In the genomic region with DNA sequence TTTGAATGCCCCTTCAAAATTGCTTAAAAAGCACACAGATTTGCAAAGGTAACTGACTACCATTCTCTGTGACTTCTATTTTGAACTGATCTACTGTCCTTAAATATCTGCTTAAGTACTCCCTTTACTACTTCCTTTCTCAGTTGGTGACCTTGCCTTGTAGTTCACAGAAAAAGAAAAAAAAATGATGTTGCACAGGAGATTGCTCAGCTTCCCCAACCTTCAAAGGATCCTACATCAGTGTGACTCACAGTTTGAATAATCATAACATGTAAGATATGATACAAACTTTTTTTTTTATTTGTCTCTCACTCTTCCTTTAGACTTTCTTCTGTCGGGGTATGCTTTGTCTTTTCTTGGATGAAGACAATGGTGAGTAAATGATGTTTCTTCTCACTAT, we compare ENCODE assay signal across 1 cellular context.
TF ChIP-seq lines count a peak whose summit lies in the region.

No MANE protein-coding gene starts in this region.

TF ChIP-seq in HepG2, 621 proteins besides CTCF, POLR2A, EP300 and RAD21 (continued from another document):
- TF ChIP-seq, protein P1, sequence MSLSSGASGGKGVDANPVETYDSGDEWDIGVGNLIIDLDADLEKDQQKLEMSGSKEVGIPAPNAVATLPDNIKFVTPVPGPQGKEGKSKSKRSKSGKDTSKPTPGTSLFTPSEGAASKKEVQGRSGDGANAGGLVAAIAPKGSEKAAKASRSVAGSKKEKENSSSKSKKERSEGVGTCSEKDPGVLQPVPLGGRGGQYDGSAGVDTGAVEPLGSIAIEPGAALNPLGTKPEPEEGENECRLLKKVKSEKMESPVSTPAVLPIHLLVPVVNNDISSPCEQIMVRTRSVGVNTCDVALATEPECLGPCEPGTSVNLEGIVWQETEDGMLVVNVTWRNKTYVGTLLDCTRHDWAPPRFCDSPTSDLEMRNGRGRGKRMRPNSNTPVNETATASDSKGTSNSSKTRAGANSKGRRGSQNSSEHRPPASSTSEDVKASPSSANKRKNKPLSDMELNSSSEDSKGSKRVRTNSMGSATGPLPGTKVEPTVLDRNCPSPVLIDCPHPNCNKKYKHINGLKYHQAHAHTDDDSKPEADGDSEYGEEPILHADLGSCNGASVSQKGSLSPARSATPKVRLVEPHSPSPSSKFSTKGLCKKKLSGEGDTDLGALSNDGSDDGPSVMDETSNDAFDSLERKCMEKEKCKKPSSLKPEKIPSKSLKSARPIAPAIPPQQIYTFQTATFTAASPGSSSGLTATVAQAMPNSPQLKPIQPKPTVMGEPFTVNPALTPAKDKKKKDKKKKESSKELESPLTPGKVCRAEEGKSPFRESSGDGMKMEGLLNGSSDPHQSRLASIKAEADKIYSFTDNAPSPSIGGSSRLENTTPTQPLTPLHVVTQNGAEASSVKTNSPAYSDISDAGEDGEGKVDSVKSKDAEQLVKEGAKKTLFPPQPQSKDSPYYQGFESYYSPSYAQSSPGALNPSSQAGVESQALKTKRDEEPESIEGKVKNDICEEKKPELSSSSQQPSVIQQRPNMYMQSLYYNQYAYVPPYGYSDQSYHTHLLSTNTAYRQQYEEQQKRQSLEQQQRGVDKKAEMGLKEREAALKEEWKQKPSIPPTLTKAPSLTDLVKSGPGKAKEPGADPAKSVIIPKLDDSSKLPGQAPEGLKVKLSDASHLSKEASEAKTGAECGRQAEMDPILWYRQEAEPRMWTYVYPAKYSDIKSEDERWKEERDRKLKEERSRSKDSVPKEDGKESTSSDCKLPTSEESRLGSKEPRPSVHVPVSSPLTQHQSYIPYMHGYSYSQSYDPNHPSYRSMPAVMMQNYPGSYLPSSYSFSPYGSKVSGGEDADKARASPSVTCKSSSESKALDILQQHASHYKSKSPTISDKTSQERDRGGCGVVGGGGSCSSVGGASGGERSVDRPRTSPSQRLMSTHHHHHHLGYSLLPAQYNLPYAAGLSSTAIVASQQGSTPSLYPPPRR (CRISPR knock-in tag; IDR thresholded peaks at IDR 0.05; ENCODE audit: borderline replicate concordance), result no peak
- TF ChIP-seq, protein P2, sequence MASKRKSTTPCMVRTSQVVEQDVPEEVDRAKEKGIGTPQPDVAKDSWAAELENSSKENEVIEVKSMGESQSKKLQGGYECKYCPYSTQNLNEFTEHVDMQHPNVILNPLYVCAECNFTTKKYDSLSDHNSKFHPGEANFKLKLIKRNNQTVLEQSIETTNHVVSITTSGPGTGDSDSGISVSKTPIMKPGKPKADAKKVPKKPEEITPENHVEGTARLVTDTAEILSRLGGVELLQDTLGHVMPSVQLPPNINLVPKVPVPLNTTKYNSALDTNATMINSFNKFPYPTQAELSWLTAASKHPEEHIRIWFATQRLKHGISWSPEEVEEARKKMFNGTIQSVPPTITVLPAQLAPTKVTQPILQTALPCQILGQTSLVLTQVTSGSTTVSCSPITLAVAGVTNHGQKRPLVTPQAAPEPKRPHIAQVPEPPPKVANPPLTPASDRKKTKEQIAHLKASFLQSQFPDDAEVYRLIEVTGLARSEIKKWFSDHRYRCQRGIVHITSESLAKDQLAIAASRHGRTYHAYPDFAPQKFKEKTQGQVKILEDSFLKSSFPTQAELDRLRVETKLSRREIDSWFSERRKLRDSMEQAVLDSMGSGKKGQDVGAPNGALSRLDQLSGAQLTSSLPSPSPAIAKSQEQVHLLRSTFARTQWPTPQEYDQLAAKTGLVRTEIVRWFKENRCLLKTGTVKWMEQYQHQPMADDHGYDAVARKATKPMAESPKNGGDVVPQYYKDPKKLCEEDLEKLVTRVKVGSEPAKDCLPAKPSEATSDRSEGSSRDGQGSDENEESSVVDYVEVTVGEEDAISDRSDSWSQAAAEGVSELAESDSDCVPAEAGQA (IDR thresholded peaks at IDR 0.05; ENCODE audit: low read depth), result no peak
- TF ChIP-seq, protein P2 (CRISPR knock-in tag; IDR thresholded peaks at IDR 0.05; ENCODE audit: borderline replicate concordance), result no peak
- TF ChIP-seq, protein P3, sequence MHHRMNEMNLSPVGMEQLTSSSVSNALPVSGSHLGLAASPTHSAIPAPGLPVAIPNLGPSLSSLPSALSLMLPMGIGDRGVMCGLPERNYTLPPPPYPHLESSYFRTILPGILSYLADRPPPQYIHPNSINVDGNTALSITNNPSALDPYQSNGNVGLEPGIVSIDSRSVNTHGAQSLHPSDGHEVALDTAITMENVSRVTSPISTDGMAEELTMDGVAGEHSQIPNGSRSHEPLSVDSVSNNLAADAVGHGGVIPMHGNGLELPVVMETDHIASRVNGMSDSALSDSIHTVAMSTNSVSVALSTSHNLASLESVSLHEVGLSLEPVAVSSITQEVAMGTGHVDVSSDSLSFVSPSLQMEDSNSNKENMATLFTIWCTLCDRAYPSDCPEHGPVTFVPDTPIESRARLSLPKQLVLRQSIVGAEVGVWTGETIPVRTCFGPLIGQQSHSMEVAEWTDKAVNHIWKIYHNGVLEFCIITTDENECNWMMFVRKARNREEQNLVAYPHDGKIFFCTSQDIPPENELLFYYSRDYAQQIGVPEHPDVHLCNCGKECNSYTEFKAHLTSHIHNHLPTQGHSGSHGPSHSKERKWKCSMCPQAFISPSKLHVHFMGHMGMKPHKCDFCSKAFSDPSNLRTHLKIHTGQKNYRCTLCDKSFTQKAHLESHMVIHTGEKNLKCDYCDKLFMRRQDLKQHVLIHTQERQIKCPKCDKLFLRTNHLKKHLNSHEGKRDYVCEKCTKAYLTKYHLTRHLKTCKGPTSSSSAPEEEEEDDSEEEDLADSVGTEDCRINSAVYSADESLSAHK (CRISPR knock-in tag; IDR thresholded peaks at IDR 0.05; ENCODE audit: borderline replicate concordance), result no peak
- TF ChIP-seq, protein P4, sequence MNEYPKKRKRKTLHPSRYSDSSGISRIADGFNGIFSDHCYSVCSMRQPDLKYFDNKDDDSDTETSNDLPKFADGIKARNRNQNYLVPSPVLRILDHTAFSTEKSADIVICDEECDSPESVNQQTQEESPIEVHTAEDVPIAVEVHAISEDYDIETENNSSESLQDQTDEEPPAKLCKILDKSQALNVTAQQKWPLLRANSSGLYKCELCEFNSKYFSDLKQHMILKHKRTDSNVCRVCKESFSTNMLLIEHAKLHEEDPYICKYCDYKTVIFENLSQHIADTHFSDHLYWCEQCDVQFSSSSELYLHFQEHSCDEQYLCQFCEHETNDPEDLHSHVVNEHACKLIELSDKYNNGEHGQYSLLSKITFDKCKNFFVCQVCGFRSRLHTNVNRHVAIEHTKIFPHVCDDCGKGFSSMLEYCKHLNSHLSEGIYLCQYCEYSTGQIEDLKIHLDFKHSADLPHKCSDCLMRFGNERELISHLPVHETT (CRISPR knock-in tag; conservative IDR thresholded peaks at IDR 0.05), result no peak
- TF ChIP-seq ZNF224 (CRISPR knock-in tag; IDR thresholded peaks at IDR 0.05) (no peak), POLR2G (IDR thresholded peaks at IDR 0.05; ENCODE audit: low read depth, low read length) (no peak)
- TF ChIP-seq, protein P5, sequence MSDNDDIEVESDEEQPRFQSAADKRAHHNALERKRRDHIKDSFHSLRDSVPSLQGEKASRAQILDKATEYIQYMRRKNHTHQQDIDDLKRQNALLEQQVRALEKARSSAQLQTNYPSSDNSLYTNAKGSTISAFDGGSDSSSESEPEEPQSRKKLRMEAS (IDR thresholded peaks at IDR 0.05), result no peak
- TF ChIP-seq, protein P6, sequence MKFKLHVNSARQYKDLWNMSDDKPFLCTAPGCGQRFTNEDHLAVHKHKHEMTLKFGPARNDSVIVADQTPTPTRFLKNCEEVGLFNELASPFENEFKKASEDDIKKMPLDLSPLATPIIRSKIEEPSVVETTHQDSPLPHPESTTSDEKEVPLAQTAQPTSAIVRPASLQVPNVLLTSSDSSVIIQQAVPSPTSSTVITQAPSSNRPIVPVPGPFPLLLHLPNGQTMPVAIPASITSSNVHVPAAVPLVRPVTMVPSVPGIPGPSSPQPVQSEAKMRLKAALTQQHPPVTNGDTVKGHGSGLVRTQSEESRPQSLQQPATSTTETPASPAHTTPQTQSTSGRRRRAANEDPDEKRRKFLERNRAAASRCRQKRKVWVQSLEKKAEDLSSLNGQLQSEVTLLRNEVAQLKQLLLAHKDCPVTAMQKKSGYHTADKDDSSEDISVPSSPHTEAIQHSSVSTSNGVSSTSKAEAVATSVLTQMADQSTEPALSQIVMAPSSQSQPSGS (CRISPR knock-in tag; IDR thresholded peaks at IDR 0.05), result no peak
- TF ChIP-seq, protein P7, sequence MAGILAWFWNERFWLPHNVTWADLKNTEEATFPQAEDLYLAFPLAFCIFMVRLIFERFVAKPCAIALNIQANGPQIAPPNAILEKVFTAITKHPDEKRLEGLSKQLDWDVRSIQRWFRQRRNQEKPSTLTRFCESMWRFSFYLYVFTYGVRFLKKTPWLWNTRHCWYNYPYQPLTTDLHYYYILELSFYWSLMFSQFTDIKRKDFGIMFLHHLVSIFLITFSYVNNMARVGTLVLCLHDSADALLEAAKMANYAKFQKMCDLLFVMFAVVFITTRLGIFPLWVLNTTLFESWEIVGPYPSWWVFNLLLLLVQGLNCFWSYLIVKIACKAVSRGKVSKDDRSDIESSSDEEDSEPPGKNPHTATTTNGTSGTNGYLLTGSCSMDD (CRISPR knock-in tag; IDR thresholded peaks at IDR 0.05), result no peak
